Comparison of ENCODE assay signal across 1 cellular context in the genomic region with DNA sequence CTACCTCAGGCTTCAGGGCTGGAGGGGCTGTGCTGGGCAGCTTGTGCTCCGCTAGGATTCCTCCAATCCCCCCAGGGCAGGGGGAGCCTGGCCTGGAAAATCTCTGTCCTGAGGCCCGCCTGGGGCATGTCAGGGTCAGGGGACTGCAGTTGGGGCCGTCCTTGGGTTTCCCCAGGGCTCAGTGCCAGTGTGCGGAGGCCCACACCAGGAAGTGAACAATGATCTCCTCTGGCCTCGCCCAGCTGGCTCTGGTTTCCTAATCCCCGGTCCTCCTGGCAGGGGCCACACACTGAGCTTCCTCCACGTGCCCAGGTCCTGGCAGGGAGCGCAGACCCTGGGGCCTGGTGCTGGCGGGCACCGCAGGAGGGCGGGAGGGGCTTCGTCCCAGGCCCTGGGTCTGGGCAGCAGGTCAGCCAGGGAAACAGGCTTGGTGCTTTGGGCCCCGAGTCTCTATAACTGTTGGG.
TF ChIP-seq lines count a peak whose summit lies in the region.

No MANE protein-coding gene starts in this region.

TF ChIP-seq in HepG2, 621 proteins besides CTCF, POLR2A, EP300 and RAD21 (continued from another document and continues in another):
- TF ChIP-seq, protein P1, sequence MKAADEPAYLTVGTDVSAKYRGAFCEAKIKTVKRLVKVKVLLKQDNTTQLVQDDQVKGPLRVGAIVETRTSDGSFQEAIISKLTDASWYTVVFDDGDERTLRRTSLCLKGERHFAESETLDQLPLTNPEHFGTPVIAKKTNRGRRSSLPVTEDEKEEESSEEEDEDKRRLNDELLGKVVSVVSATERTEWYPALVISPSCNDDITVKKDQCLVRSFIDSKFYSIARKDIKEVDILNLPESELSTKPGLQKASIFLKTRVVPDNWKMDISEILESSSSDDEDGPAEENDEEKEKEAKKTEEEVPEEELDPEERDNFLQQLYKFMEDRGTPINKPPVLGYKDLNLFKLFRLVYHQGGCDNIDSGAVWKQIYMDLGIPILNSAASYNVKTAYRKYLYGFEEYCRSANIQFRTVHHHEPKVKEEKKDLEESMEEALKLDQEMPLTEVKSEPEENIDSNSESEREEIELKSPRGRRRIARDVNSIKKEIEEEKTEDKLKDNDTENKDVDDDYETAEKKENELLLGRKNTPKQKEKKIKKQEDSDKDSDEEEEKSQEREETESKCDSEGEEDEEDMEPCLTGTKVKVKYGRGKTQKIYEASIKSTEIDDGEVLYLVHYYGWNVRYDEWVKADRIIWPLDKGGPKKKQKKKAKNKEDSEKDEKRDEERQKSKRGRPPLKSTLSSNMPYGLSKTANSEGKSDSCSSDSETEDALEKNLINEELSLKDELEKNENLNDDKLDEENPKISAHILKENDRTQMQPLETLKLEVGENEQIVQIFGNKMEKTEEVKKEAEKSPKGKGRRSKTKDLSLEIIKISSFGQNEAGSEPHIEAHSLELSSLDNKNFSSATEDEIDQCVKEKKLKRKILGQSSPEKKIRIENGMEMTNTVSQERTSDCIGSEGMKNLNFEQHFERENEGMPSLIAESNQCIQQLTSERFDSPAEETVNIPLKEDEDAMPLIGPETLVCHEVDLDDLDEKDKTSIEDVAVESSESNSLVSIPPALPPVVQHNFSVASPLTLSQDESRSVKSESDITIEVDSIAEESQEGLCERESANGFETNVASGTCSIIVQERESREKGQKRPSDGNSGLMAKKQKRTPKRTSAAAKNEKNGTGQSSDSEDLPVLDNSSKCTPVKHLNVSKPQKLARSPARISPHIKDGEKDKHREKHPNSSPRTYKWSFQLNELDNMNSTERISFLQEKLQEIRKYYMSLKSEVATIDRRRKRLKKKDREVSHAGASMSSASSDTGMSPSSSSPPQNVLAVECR (CRISPR knock-in tag; IDR thresholded peaks at IDR 0.05; ENCODE audit: borderline replicate concordance): no peak
- TF ChIP-seq ZNF17 (CRISPR knock-in tag; IDR thresholded peaks at IDR 0.05) (no peak), SNAI1 (CRISPR knock-in tag; IDR thresholded peaks at IDR 0.05; ENCODE audit: borderline replicate concordance) (no peak), ZNF441 (CRISPR knock-in tag; IDR thresholded peaks at IDR 0.05; ENCODE audit: borderline replicate concordance) (no peak), NFYC (CRISPR knock-in tag; IDR thresholded peaks at IDR 0.05) (no peak), ZNF460 (CRISPR knock-in tag; IDR thresholded peaks at IDR 0.05; ENCODE audit: borderline replicate concordance) (no peak), MEIS1 (CRISPR knock-in tag; IDR thresholded peaks at IDR 0.05; ENCODE audit: borderline replicate concordance) (no peak), ZNF709 (CRISPR knock-in tag; IDR thresholded peaks at IDR 0.05) (no peak), ZNF350 (CRISPR knock-in tag; IDR thresholded peaks at IDR 0.05; ENCODE audit: borderline replicate concordance, low read depth) (no peak), ZNF879 (CRISPR knock-in tag; IDR thresholded peaks at IDR 0.05) (no peak), ZNF572 (CRISPR knock-in tag; IDR thresholded peaks at IDR 0.05) (no peak), SPEN (CRISPR knock-in tag; IDR thresholded peaks at IDR 0.05; ENCODE audit: low read depth) (no peak), ZSCAN21 (CRISPR knock-in tag; IDR thresholded peaks at IDR 0.05; ENCODE audit: borderline replicate concordance) (peak; percentile 35; the same call in 1 of the 2 replicates), ZNF589 (CRISPR knock-in tag; conservative IDR thresholded peaks at IDR 0.05) (no peak), ZNF605 (CRISPR knock-in tag; IDR thresholded peaks at IDR 0.05) (no peak), REL (CRISPR knock-in tag; conservative IDR thresholded peaks at IDR 0.05) (no peak), PITX1 (CRISPR knock-in tag; IDR thresholded peaks at IDR 0.05) (0 out of 2 replicates have a peak, but pooled peaks have one; percentile 31), GATAD2A (CRISPR knock-in tag; IDR thresholded peaks at IDR 0.05) (0 out of 2 replicates have a peak, but pooled peaks have one; percentile 29), MIER3 (CRISPR knock-in tag; IDR thresholded peaks at IDR 0.05; ENCODE audit: borderline replicate concordance) (no peak), HOXD1 (CRISPR knock-in tag; IDR thresholded peaks at IDR 0.05) (no peak), ZNF230 (CRISPR knock-in tag; IDR thresholded peaks at IDR 0.05) (no peak), ZFP1 (CRISPR knock-in tag; IDR thresholded peaks at IDR 0.05) (no peak), ZNF292 (CRISPR knock-in tag; IDR thresholded peaks at IDR 0.05; ENCODE audit: borderline replicate concordance, low read depth) (no peak), TMF1 (CRISPR knock-in tag; IDR thresholded peaks at IDR 0.05; ENCODE audit: low read depth) (no peak), HMG20B (CRISPR knock-in tag; conservative IDR thresholded peaks at IDR 0.05) (no peak), ZNF557 (CRISPR knock-in tag; IDR thresholded peaks at IDR 0.05) (no peak), ZSCAN12 (CRISPR knock-in tag; IDR thresholded peaks at IDR 0.05) (no peak), MTA1 (CRISPR knock-in tag; IDR thresholded peaks at IDR 0.05; ENCODE audit: borderline replicate concordance) (no peak), ZNF326 (CRISPR knock-in tag; IDR thresholded peaks at IDR 0.05; ENCODE audit: borderline replicate concordance) (no peak)
- TF ChIP-seq, protein P2, sequence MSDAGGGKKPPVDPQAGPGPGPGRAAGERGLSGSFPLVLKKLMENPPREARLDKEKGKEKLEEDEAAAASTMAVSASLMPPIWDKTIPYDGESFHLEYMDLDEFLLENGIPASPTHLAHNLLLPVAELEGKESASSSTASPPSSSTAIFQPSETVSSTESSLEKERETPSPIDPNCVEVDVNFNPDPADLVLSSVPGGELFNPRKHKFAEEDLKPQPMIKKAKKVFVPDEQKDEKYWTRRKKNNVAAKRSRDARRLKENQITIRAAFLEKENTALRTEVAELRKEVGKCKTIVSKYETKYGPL (CRISPR knock-in tag; IDR thresholded peaks at IDR 0.05): no peak
- TF ChIP-seq, protein P3, sequence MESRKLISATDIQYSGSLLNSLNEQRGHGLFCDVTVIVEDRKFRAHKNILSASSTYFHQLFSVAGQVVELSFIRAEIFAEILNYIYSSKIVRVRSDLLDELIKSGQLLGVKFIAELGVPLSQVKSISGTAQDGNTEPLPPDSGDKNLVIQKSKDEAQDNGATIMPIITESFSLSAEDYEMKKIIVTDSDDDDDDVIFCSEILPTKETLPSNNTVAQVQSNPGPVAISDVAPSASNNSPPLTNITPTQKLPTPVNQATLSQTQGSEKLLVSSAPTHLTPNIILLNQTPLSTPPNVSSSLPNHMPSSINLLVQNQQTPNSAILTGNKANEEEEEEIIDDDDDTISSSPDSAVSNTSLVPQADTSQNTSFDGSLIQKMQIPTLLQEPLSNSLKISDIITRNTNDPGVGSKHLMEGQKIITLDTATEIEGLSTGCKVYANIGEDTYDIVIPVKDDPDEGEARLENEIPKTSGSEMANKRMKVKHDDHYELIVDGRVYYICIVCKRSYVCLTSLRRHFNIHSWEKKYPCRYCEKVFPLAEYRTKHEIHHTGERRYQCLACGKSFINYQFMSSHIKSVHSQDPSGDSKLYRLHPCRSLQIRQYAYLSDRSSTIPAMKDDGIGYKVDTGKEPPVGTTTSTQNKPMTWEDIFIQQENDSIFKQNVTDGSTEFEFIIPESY (CRISPR knock-in tag; IDR thresholded peaks at IDR 0.05): no peak
- TF ChIP-seq, protein P4, sequence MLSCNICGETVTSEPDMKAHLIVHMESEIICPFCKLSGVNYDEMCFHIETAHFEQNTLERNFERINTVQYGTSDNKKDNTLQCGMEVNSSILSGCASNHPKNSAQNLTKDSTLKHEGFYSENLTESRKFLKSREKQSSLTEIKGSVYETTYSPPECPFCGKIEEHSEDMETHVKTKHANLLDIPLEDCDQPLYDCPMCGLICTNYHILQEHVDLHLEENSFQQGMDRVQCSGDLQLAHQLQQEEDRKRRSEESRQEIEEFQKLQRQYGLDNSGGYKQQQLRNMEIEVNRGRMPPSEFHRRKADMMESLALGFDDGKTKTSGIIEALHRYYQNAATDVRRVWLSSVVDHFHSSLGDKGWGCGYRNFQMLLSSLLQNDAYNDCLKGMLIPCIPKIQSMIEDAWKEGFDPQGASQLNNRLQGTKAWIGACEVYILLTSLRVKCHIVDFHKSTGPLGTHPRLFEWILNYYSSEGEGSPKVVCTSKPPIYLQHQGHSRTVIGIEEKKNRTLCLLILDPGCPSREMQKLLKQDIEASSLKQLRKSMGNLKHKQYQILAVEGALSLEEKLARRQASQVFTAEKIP (CRISPR knock-in tag; IDR thresholded peaks at IDR 0.05; ENCODE audit: borderline replicate concordance): no peak
- TF ChIP-seq, protein P5, sequence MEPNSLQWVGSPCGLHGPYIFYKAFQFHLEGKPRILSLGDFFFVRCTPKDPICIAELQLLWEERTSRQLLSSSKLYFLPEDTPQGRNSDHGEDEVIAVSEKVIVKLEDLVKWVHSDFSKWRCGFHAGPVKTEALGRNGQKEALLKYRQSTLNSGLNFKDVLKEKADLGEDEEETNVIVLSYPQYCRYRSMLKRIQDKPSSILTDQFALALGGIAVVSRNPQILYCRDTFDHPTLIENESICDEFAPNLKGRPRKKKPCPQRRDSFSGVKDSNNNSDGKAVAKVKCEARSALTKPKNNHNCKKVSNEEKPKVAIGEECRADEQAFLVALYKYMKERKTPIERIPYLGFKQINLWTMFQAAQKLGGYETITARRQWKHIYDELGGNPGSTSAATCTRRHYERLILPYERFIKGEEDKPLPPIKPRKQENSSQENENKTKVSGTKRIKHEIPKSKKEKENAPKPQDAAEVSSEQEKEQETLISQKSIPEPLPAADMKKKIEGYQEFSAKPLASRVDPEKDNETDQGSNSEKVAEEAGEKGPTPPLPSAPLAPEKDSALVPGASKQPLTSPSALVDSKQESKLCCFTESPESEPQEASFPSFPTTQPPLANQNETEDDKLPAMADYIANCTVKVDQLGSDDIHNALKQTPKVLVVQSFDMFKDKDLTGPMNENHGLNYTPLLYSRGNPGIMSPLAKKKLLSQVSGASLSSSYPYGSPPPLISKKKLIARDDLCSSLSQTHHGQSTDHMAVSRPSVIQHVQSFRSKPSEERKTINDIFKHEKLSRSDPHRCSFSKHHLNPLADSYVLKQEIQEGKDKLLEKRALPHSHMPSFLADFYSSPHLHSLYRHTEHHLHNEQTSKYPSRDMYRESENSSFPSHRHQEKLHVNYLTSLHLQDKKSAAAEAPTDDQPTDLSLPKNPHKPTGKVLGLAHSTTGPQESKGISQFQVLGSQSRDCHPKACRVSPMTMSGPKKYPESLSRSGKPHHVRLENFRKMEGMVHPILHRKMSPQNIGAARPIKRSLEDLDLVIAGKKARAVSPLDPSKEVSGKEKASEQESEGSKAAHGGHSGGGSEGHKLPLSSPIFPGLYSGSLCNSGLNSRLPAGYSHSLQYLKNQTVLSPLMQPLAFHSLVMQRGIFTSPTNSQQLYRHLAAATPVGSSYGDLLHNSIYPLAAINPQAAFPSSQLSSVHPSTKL (CRISPR knock-in tag; IDR thresholded peaks at IDR 0.05): peak; percentile 38; the same call in 1 of the 2 replicates
- TF ChIP-seq, protein P6, sequence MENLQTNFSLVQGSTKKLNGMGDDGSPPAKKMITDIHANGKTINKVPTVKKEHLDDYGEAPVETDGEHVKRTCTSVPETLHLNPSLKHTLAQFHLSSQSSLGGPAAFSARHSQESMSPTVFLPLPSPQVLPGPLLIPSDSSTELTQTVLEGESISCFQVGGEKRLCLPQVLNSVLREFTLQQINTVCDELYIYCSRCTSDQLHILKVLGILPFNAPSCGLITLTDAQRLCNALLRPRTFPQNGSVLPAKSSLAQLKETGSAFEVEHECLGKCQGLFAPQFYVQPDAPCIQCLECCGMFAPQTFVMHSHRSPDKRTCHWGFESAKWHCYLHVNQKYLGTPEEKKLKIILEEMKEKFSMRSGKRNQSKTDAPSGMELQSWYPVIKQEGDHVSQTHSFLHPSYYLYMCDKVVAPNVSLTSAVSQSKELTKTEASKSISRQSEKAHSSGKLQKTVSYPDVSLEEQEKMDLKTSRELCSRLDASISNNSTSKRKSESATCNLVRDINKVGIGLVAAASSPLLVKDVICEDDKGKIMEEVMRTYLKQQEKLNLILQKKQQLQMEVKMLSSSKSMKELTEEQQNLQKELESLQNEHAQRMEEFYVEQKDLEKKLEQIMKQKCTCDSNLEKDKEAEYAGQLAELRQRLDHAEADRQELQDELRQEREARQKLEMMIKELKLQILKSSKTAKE (CRISPR knock-in tag; IDR thresholded peaks at IDR 0.05; ENCODE audit: borderline replicate concordance): no peak
- TF ChIP-seq, protein P7, sequence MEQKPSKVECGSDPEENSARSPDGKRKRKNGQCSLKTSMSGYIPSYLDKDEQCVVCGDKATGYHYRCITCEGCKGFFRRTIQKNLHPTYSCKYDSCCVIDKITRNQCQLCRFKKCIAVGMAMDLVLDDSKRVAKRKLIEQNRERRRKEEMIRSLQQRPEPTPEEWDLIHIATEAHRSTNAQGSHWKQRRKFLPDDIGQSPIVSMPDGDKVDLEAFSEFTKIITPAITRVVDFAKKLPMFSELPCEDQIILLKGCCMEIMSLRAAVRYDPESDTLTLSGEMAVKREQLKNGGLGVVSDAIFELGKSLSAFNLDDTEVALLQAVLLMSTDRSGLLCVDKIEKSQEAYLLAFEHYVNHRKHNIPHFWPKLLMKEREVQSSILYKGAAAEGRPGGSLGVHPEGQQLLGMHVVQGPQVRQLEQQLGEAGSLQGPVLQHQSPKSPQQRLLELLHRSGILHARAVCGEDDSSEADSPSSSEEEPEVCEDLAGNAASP (CRISPR knock-in tag; IDR thresholded peaks at IDR 0.05; ENCODE audit: borderline replicate concordance): no peak
- TF ChIP-seq, protein P8, sequence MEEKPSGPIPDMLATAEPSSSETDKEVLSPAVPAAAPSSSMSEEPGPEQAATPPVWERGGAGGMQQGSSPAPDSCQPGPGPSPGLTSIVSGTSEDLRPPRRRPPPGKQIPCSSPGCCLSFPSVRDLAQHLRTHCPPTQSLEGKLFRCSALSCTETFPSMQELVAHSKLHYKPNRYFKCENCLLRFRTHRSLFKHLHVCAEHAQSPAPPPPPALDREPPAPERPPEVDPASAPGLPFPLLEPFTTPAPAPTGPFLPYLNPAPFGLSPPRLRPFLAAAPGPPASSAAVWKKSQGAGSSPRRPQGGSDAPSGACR (CRISPR knock-in tag; IDR thresholded peaks at IDR 0.05): no peak
- TF ChIP-seq, protein P9, sequence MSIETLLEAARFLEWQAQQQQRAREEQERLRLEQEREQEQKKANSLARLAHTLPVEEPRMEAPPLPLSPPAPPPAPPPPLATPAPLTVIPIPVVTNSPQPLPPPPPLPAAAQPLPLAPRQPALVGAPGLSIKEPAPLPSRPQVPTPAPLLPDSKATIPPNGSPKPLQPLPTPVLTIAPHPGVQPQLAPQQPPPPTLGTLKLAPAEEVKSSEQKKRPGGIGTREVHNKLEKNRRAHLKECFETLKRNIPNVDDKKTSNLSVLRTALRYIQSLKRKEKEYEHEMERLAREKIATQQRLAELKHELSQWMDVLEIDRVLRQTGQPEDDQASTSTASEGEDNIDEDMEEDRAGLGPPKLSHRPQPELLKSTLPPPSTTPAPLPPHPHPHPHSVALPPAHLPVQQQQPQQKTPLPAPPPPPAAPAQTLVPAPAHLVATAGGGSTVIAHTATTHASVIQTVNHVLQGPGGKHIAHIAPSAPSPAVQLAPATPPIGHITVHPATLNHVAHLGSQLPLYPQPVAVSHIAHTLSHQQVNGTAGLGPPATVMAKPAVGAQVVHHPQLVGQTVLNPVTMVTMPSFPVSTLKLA (IDR thresholded peaks at IDR 0.05): no peak
- TF ChIP-seq, protein P10, sequence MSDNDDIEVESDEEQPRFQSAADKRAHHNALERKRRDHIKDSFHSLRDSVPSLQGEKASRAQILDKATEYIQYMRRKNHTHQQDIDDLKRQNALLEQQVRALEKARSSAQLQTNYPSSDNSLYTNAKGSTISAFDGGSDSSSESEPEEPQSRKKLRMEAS (IDR thresholded peaks at IDR 0.05): peak; percentile 54; the same call in 1 of the 2 replicates
